Comparison of ENCODE assay signal across 8 cellular contexts in genomic region chr1:193121616-193122593, GRCh38. TPM values are rescaled to one million over a fixed set of nuclear protein-coding genes. Genes with fewer than 3 reads are reported as not detected.
DNase-seq lines count a peak whose midpoint lies in the region; ATAC-seq and TF ChIP-seq lines count a peak whose summit lies in the region.

CDC73 (plus strand) TSS chr1:193122031; CDS start chr1:193122201, 170 bp downstream.

- peak within 1 kb of the TSS; percentile 93 for H3K4me3 Mint-ChIP-seq in activated B cell treated with CpG ODN at 0.5 μM for 24 hours

- H3K36me3 Mint-ChIP-seq in activated B cell treated with CpG ODN at 0.5 μM for 24 hours (ENCODE audit: low read depth) = peaks cover 23% of the 10 kb centered on the region

- peak within 1 kb of the TSS; percentile 87 for H3K4me3 ChIP-seq in AG10803 (ENCODE audit: low read length)

- CTCF ChIA-PET in activated B cell treated with CpG ODN at 0.5 μM for 24 hours (lab: Charles Lee) = interaction anchor here (0.6 to 1.6 kb wide), 9 partner anchors 10 to 648 kb away, joined by 3 to 9 read pairs (median 4); partner anchors contain the start of genes GLRX2, RO60 and UCHL5

- intact Hi-C loops in activated B cell treated with CpG ODN at 0.5 μM for 24 hours (cut with micrococcal nuclease) = loop anchor here (1.0 to 5.0 kb wide), 10 partner anchors 17 to 1167 kb away; partner anchors contain the start of genes GLRX2, RGS1, RO60 and UCHL5

- H3K27ac ChIP-seq in caudate nucleus (ENCODE audit: low read depth, low read length) = peak within 1 kb of the TSS; percentile 94

- H3K4me1 Mint-ChIP-seq in activated B cell treated with CpG ODN at 0.5 μM for 24 hours = peaks cover 43% of the 10 kb centered on the region

- DNase-seq in AG10803 (ENCODE audit: low read depth) = peak; percentile 98
- peak; percentile 96 for DNase-seq in NCI-H345 (lab: John Stamatoyannopoulos, UW)
- peak; percentile 99 for DNase-seq in activated B cell treated with CpG ODN at 0.5 μM for 24 hours
- DNase-seq in caudate nucleus (lab: John Stamatoyannopoulos, UW) = peak; percentile 49 to 98 (median 94)
- DNase-seq in islet precursor cell = peak; percentile 99
- peak; percentile 98 for DNase-seq in stimulated activated CD4-positive, alpha-beta T cell treated with anti-CD3 and anti-CD28 coated beads, Interleukin-12 subunit alpha, Interleukin-12 subunit beta, amount 100 ng/mL, for 48 hours (ENCODE audit: low read depth in 2 of 3, low spot score in 1 of 3)

- peak within 1 kb of the TSS; percentile 94 for H3K27ac Mint-ChIP-seq in activated B cell treated with CpG ODN at 0.5 μM for 24 hours

- POLR2A ChIA-PET in activated B cell treated with CpG ODN at 0.5 μM for 24 hours (lab: Charles Lee) = interaction anchor here (0.7 to 4.1 kb wide), 9 partner anchors 16 to 648 kb away, joined by 3 to 42 read pairs (median 5); partner anchors contain the start of genes GLRX2, RGS2, RO60 and UCHL5

- H3K9me3 Mint-ChIP-seq in activated B cell treated with CpG ODN at 0.5 μM for 24 hours = no peaks in the 10 kb centered on the region

- ATAC-seq in GM19023 (IDR thresholded peaks at IDR 0.05; ENCODE audit: unreplicated experiment) (peak; percentile 96), HG03280 (IDR thresholded peaks at IDR 0.05; ENCODE audit: unreplicated experiment) (peak; percentile 91), activated B cell treated with CpG ODN at 0.5 μM for 24 hours (ENCODE audit: low read depth) (peak; percentile 90)

- no peaks in the 10 kb centered on the region for H3K27me3 Mint-ChIP-seq in activated B cell treated with CpG ODN at 0.5 μM for 24 hours

- TF ChIP-seq CTCF in AG10803 (conservative IDR thresholded peaks at IDR 0.05; ENCODE audit: low read length) (peak; percentile 75), activated B cell treated with CpG ODN at 0.5 μM for 24 hours (IDR thresholded peaks at IDR 0.05) (peak; percentile 17)

RNA-seq across cellular contexts. Expression of gene CDC73, which starts in this region (rescaled TPM):
- 55.9 and 59.1 TPM in 2 replicates for total RNA-seq in activated B cell treated with CpG ODN at 0.5 μM for 24 hours

Comparison
In these comparisons a context has a peak if more than half of its experiments do, and no peak if none do; other contexts are left out.
1. Peak in every context shown above with its lines: DNase-seq, ATAC-seq, H3K4me3 ChIP-seq and H3K27ac ChIP-seq.